8 cellular contexts compared by ENCODE assay signal in the genomic region with DNA sequence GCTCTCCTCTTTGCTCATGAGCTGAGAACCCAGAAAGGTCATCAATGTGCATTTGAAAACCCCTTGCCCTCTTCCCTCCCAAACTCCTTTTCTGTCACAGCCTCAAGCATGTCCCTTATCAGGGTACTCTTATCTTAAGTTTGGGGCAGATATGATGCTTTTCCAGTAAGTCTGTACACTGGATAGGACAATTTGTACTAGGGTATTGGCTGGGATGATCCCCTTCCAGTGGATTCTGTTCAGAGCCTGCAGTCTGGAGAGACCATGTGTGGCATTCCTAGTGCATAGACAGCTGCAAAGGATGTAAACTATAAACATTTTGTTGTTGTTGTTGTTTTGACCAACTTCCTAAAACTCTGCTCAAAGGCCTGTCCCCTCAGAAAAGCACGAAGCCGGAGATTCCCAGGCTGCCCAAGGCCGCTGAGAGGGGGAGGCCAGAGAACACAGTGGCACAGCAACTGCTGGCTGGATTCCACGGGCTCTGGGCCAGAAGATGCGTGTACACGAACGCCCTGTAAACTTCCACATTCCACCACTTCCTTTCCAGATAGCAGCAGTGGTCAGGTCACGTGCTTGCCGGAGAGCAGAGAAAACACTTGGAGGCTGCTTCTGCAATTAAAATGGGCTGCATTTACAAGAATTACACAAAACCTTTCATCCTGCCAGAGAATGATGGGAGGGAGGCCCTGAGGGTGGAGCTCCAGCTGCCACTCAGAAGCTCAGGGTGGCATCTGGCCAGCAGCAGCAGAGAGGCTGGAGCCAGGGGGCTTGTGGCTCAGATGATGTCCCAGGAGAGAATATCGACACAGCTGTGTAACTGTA. TPM values are rescaled to one million over a fixed set of nuclear protein-coding genes. Genes with fewer than 3 reads are reported as not detected.
A peak's percentile ranks its signal among the peaks of the same experiment; 100 is the strongest.
DNase-seq lines count a peak whose midpoint lies in the region; ATAC-seq lines count a peak whose summit lies in the region.

No MANE protein-coding gene starts in this region.

- H3K27me3 ChIP-seq in layer of hippocampus (ENCODE audit: control insufficient read depth, insufficient read depth, low read length), result no peaks in the 10 kb centered on the region

- DNase-seq in DMS79 (lab: John Stamatoyannopoulos, UW) (peak; percentile 75), NCI-H2029 (lab: John Stamatoyannopoulos, UW) (peak; percentile 58), cerebellum (ENCODE audit: low spot score) (peak; percentile 13)
- DNase-seq in activated CD4-positive, CD25-positive, alpha-beta regulatory T cell treated with anti-CD3 and anti-CD28 coated beads, Interleukin-2, amount 50 U/mL, for 16 hours (ENCODE audit: low read depth, low spot score), result peak; percentile 15
- DNase-seq in stimulated activated CD4-positive, alpha-beta T cell treated with anti-CD3 and anti-CD28 coated beads, Interleukin-15, amount 100 ng/mL, for 48 hours (ENCODE audit: low read depth in 2 of 2), result peak; percentile 23 to 28

- ATAC-seq in HG02870 (IDR thresholded peaks at IDR 0.05; ENCODE audit: unreplicated experiment) (no peak), GM21786 (IDR thresholded peaks at IDR 0.05; ENCODE audit: unreplicated experiment) (no peak)

- peak overlapping the region; percentile 80 for H3K27ac ChIP-seq in layer of hippocampus (ENCODE audit: low read depth, low read length)

RNA-seq across cellular contexts. Expression of gene BMP10, which starts 42.1 kb away (rescaled TPM):
- not detected for total RNA-seq in cerebellum

Comparison
In these comparisons a context has a peak if more than half of its experiments do, and no peak if none do; other contexts are left out.
1. DNase-seq: peak in every context shown above with its lines; median percentile 75 in DMS79; 58 in NCI-H2029; 26 in stimulated activated CD4-positive, alpha-beta T cell treated with anti-CD3 and anti-CD28 coated beads, Interleukin-15, amount 100 ng/mL, for 48 hours; 15 in activated CD4-positive, CD25-positive, alpha-beta regulatory T cell treated with anti-CD3 and anti-CD28 coated beads, Interleukin-2, amount 50 U/mL, for 16 hours; 13 in cerebellum.